ENCODE assay signal across 15 cellular contexts in the genomic region with DNA sequence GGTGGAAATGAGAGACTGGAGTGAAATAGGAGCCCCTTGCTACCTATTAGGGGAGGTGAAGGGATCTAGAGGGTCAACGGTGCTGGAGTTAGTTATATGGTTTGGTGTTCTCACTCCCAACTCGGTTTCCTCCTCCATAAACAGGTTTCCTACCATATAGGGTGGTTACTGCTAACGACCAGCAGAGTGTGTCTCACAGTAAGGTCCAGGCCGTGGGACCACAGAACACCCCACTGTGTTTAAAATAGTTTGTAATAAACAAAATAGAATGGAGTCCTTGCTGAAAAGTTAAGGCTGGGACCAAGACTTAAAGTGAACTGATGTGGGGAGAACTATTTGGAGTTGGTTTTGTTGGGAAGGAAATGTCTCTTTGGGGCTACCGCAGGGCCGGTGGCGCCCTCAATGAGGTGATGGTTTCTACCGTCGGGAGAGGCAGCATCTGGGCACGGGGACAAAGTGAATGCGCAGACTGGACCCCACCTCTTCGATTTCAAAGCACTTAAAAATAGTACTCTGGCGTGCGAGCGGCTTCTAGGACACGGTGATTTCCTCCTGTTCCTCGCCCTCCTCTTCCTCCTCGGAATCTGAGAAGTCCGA. TPM values are rescaled to one million over a fixed set of nuclear protein-coding genes. Genes with fewer than 3 reads are reported as not detected.
A peak's percentile ranks its signal among the peaks of the same experiment; 100 is the strongest.
DNase-seq lines count a peak whose midpoint lies in the region; ATAC-seq and TF ChIP-seq lines count a peak whose summit lies in the region.
"Had no signal": no experiment of that assay in that cellular context is flagged by ENCODE, and none has a peak within 500 bp of the region (broad histone marks: within the 10 kb centered on the region; RNA-seq: fewer than 3 reads in every experiment).

No MANE protein-coding gene starts in this region.

- peaks cover 0 to 24% (median 17%) of the 10 kb centered on the region in 8 donors for H3K9me3 Mint-ChIP-seq in CD4-positive, alpha-beta memory T cell
- peaks cover 0 to 22% (median 4%) of the 10 kb centered on the region in 9 donors for H3K9me3 Mint-ChIP-seq in naive thymus-derived CD8-positive, alpha-beta T cell

- peaks cover 9 to 45% (median 14%) of the 10 kb centered on the region in 4 donors for H3K4me1 Mint-ChIP-seq in CD4-positive, alpha-beta memory T cell
- H3K4me1 Mint-ChIP-seq in naive thymus-derived CD8-positive, alpha-beta T cell = peaks cover 13 to 38% (median 26%) of the 10 kb centered on the region in 4 donors

- TF ChIP-seq CTCF in GM20000 (IDR thresholded peaks at IDR 0.05; ENCODE audit: extremely low read depth, missing control alignments) (no peak), colonic mucosa (IDR thresholded peaks at IDR 0.05) (no peak)

- no peaks in the 10 kb centered on the region for H3K36me3 ChIP-seq in CD4-positive, alpha-beta memory T cell (ENCODE audit: insufficient read depth, low read length)
- H3K36me3 ChIP-seq in colonic mucosa = no peaks in the 10 kb centered on the region
- H3K36me3 ChIP-seq: WERI-Rb-1 had no signal

- no peaks in the 10 kb centered on the region for H3K9me3 ChIP-seq in CD4-positive, alpha-beta memory T cell (ENCODE audit: control insufficient read depth in 1 of 2, low read length in 2 of 2)
- H3K9me3 ChIP-seq in colonic mucosa = no peaks in the 10 kb centered on the region

- POLR2A ChIA-PET in CD4-positive, alpha-beta memory T cell (lab: Charles Lee; ENCODE audit: partially characterized antibody) = interaction anchor here (2.1 kb wide), 1 partner anchor 208 kb away, joined by 9 read pairs; the partner anchor contains the start of gene HTATIP2
- POLR2A ChIA-PET in naive thymus-derived CD8-positive, alpha-beta T cell (lab: Charles Lee) = interaction anchor here (1.0 kb wide), 1 partner anchor 205 kb away, joined by 3 read pairs; no protein-coding TSS in a partner anchor

- H3K4me3 Mint-ChIP-seq in CD4-positive, alpha-beta memory T cell = peak overlapping the region; percentile 83 to 92 (median 86)
- H3K4me3 Mint-ChIP-seq in naive thymus-derived CD8-positive, alpha-beta T cell = peak overlapping the region; percentile 74 to 89 (median 84)

- H3K4me1 ChIP-seq in CD4-positive, alpha-beta memory T cell (ENCODE audit: insufficient read depth, low read length) = peaks cover 21% of the 10 kb centered on the region
- peaks cover 6% of the 10 kb centered on the region for H3K4me1 ChIP-seq in colonic mucosa

- intact Hi-C loops in CD4-positive, alpha-beta memory T cell (cut with micrococcal nuclease) = loop anchor here (2.0 kb wide), 1 partner anchor 23 kb away; no protein-coding TSS in a partner anchor
- intact Hi-C loops in colonic mucosa (cut with DNase I) = no loop called here

- no peak for ATAC-seq in naive thymus-derived CD8-positive, alpha-beta T cell
- ATAC-seq in GM19395 (IDR thresholded peaks at IDR 0.05; ENCODE audit: unreplicated experiment) (no peak), HG02759 (IDR thresholded peaks at IDR 0.05; ENCODE audit: unreplicated experiment) (no peak), HG03439 (IDR thresholded peaks at IDR 0.05; ENCODE audit: unreplicated experiment) (no peak)

- H3K36me3 Mint-ChIP-seq in CD4-positive, alpha-beta memory T cell = peaks cover 0 to 3% of the 10 kb centered on the region in 2 donors
- peaks cover 0 to 12% (median 7%) of the 10 kb centered on the region in 3 donors for H3K36me3 Mint-ChIP-seq in naive thymus-derived CD8-positive, alpha-beta T cell

- H3K27me3 Mint-ChIP-seq in CD4-positive, alpha-beta memory T cell = peaks cover 25 to 36% of the 10 kb centered on the region in 2 donors
- H3K27me3 Mint-ChIP-seq in naive thymus-derived CD8-positive, alpha-beta T cell = peaks cover 23 to 48% (median 36%) of the 10 kb centered on the region in 5 donors

- H3K27ac ChIP-seq in CD4-positive, alpha-beta memory T cell (ENCODE audit: low read depth, low read length) = no peak overlapping the region
- no peak overlapping the region for H3K27ac ChIP-seq in colonic mucosa
- H3K27ac ChIP-seq: RWPE1, WERI-Rb-1 had no signal

- CTCF ChIA-PET in CD4-positive, alpha-beta memory T cell (lab: Charles Lee; ENCODE audit: partially characterized antibody) = interaction anchor here (1.7 to 3.1 kb wide), 4 partner anchors 23 to 197 kb away, joined by 7 to 17 read pairs (median 12); no protein-coding TSS in a partner anchor

- no peak for DNase-seq in CD4-positive, alpha-beta memory T cell
- peak; percentile 21 for DNase-seq in GM20000 (ENCODE audit: low spot score)
- DNase-seq in colonic mucosa = no peak
- no peak for DNase-seq in naive thymus-derived CD8-positive, alpha-beta T cell
- DNase-seq in pons (ENCODE audit: low spot score) = no peak
- DNase-seq: IMR-90, NCI-H2171 treated with DMSO at 0.1 percent for 48 hours, nucleus accumbens, WERI-Rb-1 had no signal

- H3K27me3 ChIP-seq in CD4-positive, alpha-beta memory T cell (ENCODE audit: insufficient read depth, low read length) = peaks cover 26% of the 10 kb centered on the region
- H3K27me3 ChIP-seq in colonic mucosa = peaks cover 55% of the 10 kb centered on the region

- H3K4me3 ChIP-seq in CD4-positive, alpha-beta memory T cell (ENCODE audit: low read length in 2 of 2) = peak overlapping the region in 1 of 2 donors; percentile 59
- peak overlapping the region; percentile 33 for H3K4me3 ChIP-seq in colonic mucosa

- H3K27ac Mint-ChIP-seq in CD4-positive, alpha-beta memory T cell = peak overlapping the region; percentile 62 to 91 (median 85)
- H3K27ac Mint-ChIP-seq in naive thymus-derived CD8-positive, alpha-beta T cell = peak overlapping the region in 9 of 10 donors; percentile 11 to 91 (median 74)

- H3K9ac ChIP-seq in colonic mucosa (ENCODE audit: low read depth in 2 of 2, low read length in 2 of 2) = no peak overlapping the region

RNA-seq across cellular contexts. Expression of gene DBX1, which starts 4.5 kb away (rescaled TPM):
- not detected for total RNA-seq in CD4-positive, alpha-beta memory T cell
- polyA plus RNA-seq in CD4-positive, alpha-beta memory T cell = not detected
- not detected for total RNA-seq in colonic mucosa
- not detected for total RNA-seq in naive thymus-derived CD8-positive, alpha-beta T cell
- under 1 TPM in 1 of 3 donors, not detected in 2; 0.15 TPM for polyA plus RNA-seq in naive thymus-derived CD8-positive, alpha-beta T cell
- total RNA-seq: IMR-90, temporal lobe had no signal
- polyA plus RNA-seq: adipose tissue, IMR-90 had no signal
